In genomic region chr16:81633147-81633619, GRCh38 we compare ENCODE assay signal across 2 cellular contexts.
TF ChIP-seq lines count a peak whose summit lies in the region.

No MANE protein-coding gene starts in this region.

TF ChIP-seq in GM23338, 12 proteins besides CTCF, POLR2A, EP300 and RAD21 (continued from another document):
- TF ChIP-seq ZNF462 (CRISPR knock-in tag; IDR thresholded peaks at IDR 0.05) (no peak), REST (IDR thresholded peaks at IDR 0.05; ENCODE audit: unreplicated experiment) (no peak), ZNF331 (CRISPR knock-in tag; IDR thresholded peaks at IDR 0.05; ENCODE audit: low read depth) (no peak), JUNB (IDR thresholded peaks at IDR 0.05; ENCODE audit: unreplicated experiment) (peak; percentile 52)

TF ChIP-seq in SK-N-SH, 30 proteins besides CTCF, POLR2A, EP300 and RAD21 (continued from another document):
- no peak for TF ChIP-seq MAX (IDR thresholded peaks at IDR 0.05; ENCODE audit: low read depth)
- no peak for TF ChIP-seq FOXJ3 (CRISPR knock-in tag; IDR thresholded peaks at IDR 0.05)
- no peak for TF ChIP-seq EZH2phosphoT487 (IDR thresholded peaks at IDR 0.05; ENCODE audit: borderline replicate concordance, low read depth)
- TF ChIP-seq GABPA (IDR thresholded peaks at IDR 0.05; ENCODE audit: low read depth) = no peak
- no peak for TF ChIP-seq GATA2 (CRISPR knock-in tag; IDR thresholded peaks at IDR 0.05)
- no peak for TF ChIP-seq TAF1 (IDR thresholded peaks at IDR 0.05; ENCODE audit: borderline replicate concordance, low read depth, low read length)
- TF ChIP-seq FOXM1 (IDR thresholded peaks at IDR 0.05; ENCODE audit: low read depth) = no peak
- no peak for TF ChIP-seq NRF1 (IDR thresholded peaks at IDR 0.05; ENCODE audit: low read depth, low read length)
- no peak for TF ChIP-seq MXI1 (IDR thresholded peaks at IDR 0.05; ENCODE audit: low read depth, low read length)
- no peak for TF ChIP-seq RXRA (IDR thresholded peaks at IDR 0.05; ENCODE audit: borderline replicate concordance, low read depth)
